1 cellular context compared by ENCODE assay signal in genomic region chr9:105244274-105244995, GRCh38.
A peak's percentile ranks its signal among the peaks of the same experiment; 100 is the strongest.
TF ChIP-seq lines count a peak whose summit lies in the region.

Gene SLC44A1, plus strand, starts transcription at chr9:105244651. Its CDS starts 218 bp downstream, at chr9:105244869.

TF ChIP-seq in K562, 482 proteins besides CTCF, POLR2A, EP300 and RAD21 (continued from another document and continues in another):
- TF ChIP-seq E4F1 (CRISPR knock-in tag; IDR thresholded peaks at IDR 0.05; ENCODE audit: borderline replicate concordance) (no peak), PML (IDR thresholded peaks at IDR 0.05; ENCODE audit: low read length) (0 out of 2 replicates have a peak, but pooled peaks have one; percentile 18), CHCHD3 (CRISPR knock-in tag; IDR thresholded peaks at IDR 0.05) (0 out of 2 replicates have a peak, but pooled peaks have one; percentile 65), ZSCAN29 (IDR thresholded peaks at IDR 0.05) (no peak), MYBL2 (IDR thresholded peaks at IDR 0.05; ENCODE audit: low read depth) (no peak), MYBL2 (CRISPR knock-in tag; IDR thresholded peaks at IDR 0.05; ENCODE audit: borderline replicate concordance) (no peak), CBX3 (IDR thresholded peaks at IDR 0.05; ENCODE audit: borderline replicate concordance in 1 of 2, low read length in 2 of 2) (peak in 1 of 2 experiments; percentile 89; a peak in 2 of 3 replicates), GABPB2 (CRISPR knock-in tag; conservative IDR thresholded peaks at IDR 0.05) (0 out of 2 replicates have a peak, but pooled peaks have one; percentile 39), SMAD1 (IDR thresholded peaks at IDR 0.05; ENCODE audit: low read depth, low read length, partially characterized antibody) (no peak), ETS1 (conservative IDR thresholded peaks at IDR 0.05; ENCODE audit: control insufficient read depth, low read depth, low read length) (no peak; the same call in 1 of the 2 replicates), ZNF583 (CRISPR knock-in tag; IDR thresholded peaks at IDR 0.05) (peak; percentile 66; the same call in 1 of the 2 replicates), PATZ1 (CRISPR knock-in tag; IDR thresholded peaks at IDR 0.05; ENCODE audit: borderline replicate concordance) (0 out of 2 replicates have a peak, but pooled peaks have one; percentile 36), CXXC5 (CRISPR knock-in tag; IDR thresholded peaks at IDR 0.05) (peak; percentile 92), FOS (IDR thresholded peaks at IDR 0.05; ENCODE audit: extremely low read depth, insufficient read length) (no peak), POLR2AphosphoS2 (IDR thresholded peaks at IDR 0.05; ENCODE audit: low read length) (no peak), TAF7 (tag; IDR thresholded peaks at IDR 0.05) (peak; percentile 86), MXI1 (IDR thresholded peaks at IDR 0.05; ENCODE audit: low read depth, low read length) (no peak), ATF3 (IDR thresholded peaks at IDR 0.05) (no peak), ATF3 (CRISPR knock-in tag; conservative IDR thresholded peaks at IDR 0.05) (peak; percentile 85; the same call in 1 of the 2 replicates), FOXK1 (CRISPR knock-in tag; IDR thresholded peaks at IDR 0.05; ENCODE audit: borderline replicate concordance) (peak; percentile 66; the same call in 1 of the 2 replicates), HLTF (IDR thresholded peaks at IDR 0.05) (no peak), TAF1 (IDR thresholded peaks at IDR 0.05; ENCODE audit: control insufficient read depth, extremely low read depth, insufficient read depth, low read length, severe bottlenecking) (peak; percentile 56), PTTG1 (tag; IDR thresholded peaks at IDR 0.05; ENCODE audit: low read depth) (no peak), ESRRA (IDR thresholded peaks at IDR 0.05; ENCODE audit: borderline replicate concordance, low read depth) (peak; percentile 51; the same call in 1 of the 2 replicates), ZNF668 (CRISPR knock-in tag; IDR thresholded peaks at IDR 0.05) (0 out of 2 replicates have a peak, but pooled peaks have one; percentile 12), RBBP5 (IDR thresholded peaks at IDR 0.05; ENCODE audit: borderline replicate concordance, insufficient read depth, low read length, poor library complexity, severe bottlenecking) (peak; percentile 52), TEAD2 (tag; IDR thresholded peaks at IDR 0.05) (no peak), ZNF12 (CRISPR knock-in tag; IDR thresholded peaks at IDR 0.05) (no peak), ZNF121 (CRISPR knock-in tag; conservative IDR thresholded peaks at IDR 0.05) (no peak), ETV6 (IDR thresholded peaks at IDR 0.05; ENCODE audit: borderline replicate concordance in 1 of 2, low read depth in 2 of 2, low read length in 1 of 2) (no peak), ETV6 (CRISPR knock-in tag; IDR thresholded peaks at IDR 0.05; ENCODE audit: borderline replicate concordance) (peak; percentile 97; the same call in 1 of the 2 replicates), CREB3L1 (IDR thresholded peaks at IDR 0.05; ENCODE audit: borderline replicate concordance, low read depth) (peak; percentile 76), TEAD1 (CRISPR knock-in tag; IDR thresholded peaks at IDR 0.05) (peak; percentile 69 to 92; a peak in 3 of 4 replicates), ZNF766 (CRISPR knock-in tag; conservative IDR thresholded peaks at IDR 0.05) (peak; percentile 41; the same call in 1 of the 2 replicates), DPF2 (IDR thresholded peaks at IDR 0.05) (0 out of 2 replicates have a peak, but pooled peaks have one; percentile 19), NCOA6 (IDR thresholded peaks at IDR 0.05) (peak; percentile 93), ZNF23 (CRISPR knock-in tag; IDR thresholded peaks at IDR 0.05) (no peak), NR2C1 (IDR thresholded peaks at IDR 0.05) (no peak), NR2C1 (tag; IDR thresholded peaks at IDR 0.05) (peak; percentile 84), SMARCE1 (IDR thresholded peaks at IDR 0.05) (no peak), CBFB (CRISPR knock-in tag; IDR thresholded peaks at IDR 0.05) (peak; percentile 40; the same call in 1 of the 2 replicates), ZNF655 (CRISPR knock-in tag; IDR thresholded peaks at IDR 0.05) (no peak), MAX (CRISPR knock-in tag; IDR thresholded peaks at IDR 0.05) (peak; percentile 100), ZNF282 (CRISPR knock-in tag; IDR thresholded peaks at IDR 0.05) (peak; percentile 99), DEAF1 (CRISPR knock-in tag; IDR thresholded peaks at IDR 0.05) (no peak), FOXO4 (CRISPR knock-in tag; IDR thresholded peaks at IDR 0.05) (no peak), SUPT5H (IDR thresholded peaks at IDR 0.05) (peak; percentile 50; the same call in 1 of the 2 replicates), TCF7L2 (IDR thresholded peaks at IDR 0.05; ENCODE audit: low read depth, low read length) (no peak), BRD9 (IDR thresholded peaks at IDR 0.05; ENCODE audit: low read depth, partially characterized antibody) (no peak), HDGF (IDR thresholded peaks at IDR 0.05) (no peak), SMAD4 (CRISPR knock-in tag; conservative IDR thresholded peaks at IDR 0.05) (peak; percentile 95), CHAMP1 (IDR thresholded peaks at IDR 0.05) (no peak), ILK (tag; IDR thresholded peaks at IDR 0.05; ENCODE audit: borderline replicate concordance, low read depth) (no peak)
